In genomic region chr21:41901782-41902181, GRCh38 we compare ENCODE assay signal across 1 cellular context.
TF ChIP-seq lines count a peak whose summit lies in the region.

No MANE protein-coding gene starts in this region.

TF ChIP-seq in WTC11, 78 proteins besides CTCF, POLR2A, EP300 and RAD21 (continued from another document):
- TF ChIP-seq, protein P1, sequence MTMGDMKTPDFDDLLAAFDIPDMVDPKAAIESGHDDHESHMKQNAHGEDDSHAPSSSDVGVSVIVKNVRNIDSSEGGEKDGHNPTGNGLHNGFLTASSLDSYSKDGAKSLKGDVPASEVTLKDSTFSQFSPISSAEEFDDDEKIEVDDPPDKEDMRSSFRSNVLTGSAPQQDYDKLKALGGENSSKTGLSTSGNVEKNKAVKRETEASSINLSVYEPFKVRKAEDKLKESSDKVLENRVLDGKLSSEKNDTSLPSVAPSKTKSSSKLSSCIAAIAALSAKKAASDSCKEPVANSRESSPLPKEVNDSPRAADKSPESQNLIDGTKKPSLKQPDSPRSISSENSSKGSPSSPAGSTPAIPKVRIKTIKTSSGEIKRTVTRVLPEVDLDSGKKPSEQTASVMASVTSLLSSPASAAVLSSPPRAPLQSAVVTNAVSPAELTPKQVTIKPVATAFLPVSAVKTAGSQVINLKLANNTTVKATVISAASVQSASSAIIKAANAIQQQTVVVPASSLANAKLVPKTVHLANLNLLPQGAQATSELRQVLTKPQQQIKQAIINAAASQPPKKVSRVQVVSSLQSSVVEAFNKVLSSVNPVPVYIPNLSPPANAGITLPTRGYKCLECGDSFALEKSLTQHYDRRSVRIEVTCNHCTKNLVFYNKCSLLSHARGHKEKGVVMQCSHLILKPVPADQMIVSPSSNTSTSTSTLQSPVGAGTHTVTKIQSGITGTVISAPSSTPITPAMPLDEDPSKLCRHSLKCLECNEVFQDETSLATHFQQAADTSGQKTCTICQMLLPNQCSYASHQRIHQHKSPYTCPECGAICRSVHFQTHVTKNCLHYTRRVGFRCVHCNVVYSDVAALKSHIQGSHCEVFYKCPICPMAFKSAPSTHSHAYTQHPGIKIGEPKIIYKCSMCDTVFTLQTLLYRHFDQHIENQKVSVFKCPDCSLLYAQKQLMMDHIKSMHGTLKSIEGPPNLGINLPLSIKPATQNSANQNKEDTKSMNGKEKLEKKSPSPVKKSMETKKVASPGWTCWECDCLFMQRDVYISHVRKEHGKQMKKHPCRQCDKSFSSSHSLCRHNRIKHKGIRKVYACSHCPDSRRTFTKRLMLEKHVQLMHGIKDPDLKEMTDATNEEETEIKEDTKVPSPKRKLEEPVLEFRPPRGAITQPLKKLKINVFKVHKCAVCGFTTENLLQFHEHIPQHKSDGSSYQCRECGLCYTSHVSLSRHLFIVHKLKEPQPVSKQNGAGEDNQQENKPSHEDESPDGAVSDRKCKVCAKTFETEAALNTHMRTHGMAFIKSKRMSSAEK (CRISPR knock-in tag; IDR thresholded peaks at IDR 0.05; ENCODE audit: borderline replicate concordance), result no peak
- TF ChIP-seq GTF2I (CRISPR knock-in tag; conservative IDR thresholded peaks at IDR 0.05), result no peak
- TF ChIP-seq TEAD4 (CRISPR knock-in tag; IDR thresholded peaks at IDR 0.05), result no peak
